ENCODE assay signal across 10 cellular contexts in genomic region chr7:20219062-20219445, GRCh38. TPM values are rescaled to one million over a fixed set of nuclear protein-coding genes. Genes with fewer than 3 reads are reported as not detected.
A peak's percentile ranks its signal among the peaks of the same experiment; 100 is the strongest.
DNase-seq lines count a peak whose midpoint lies in the region; ATAC-seq, FAIRE-seq and TF ChIP-seq lines count a peak whose summit lies in the region.
"Had no signal": no experiment of that assay in that cellular context is flagged by ENCODE, and none has a peak within 500 bp of the region (broad histone marks: within the 10 kb centered on the region; RNA-seq: fewer than 3 reads in every experiment).

No MANE protein-coding gene starts in this region.

- H3K36me3 Mint-ChIP-seq in H9 (ENCODE audit: insufficient read depth in 1 of 3, low read depth in 3 of 3), result no peaks in the 10 kb centered on the region; a peak in 1 of 7 replicates
- no peaks in the 10 kb centered on the region for H3K36me3 Mint-ChIP-seq in stimulated activated effector memory CD8-positive, alpha-beta T cell treated with anti-CD3 and anti-CD28 coated beads, Interleukin-12 subunit alpha, Interleukin-12 subunit beta, amount 100 ng/mL, for 72 hours

- H4K20me1 ChIP-seq in H9 (ENCODE audit: control insufficient read depth, insufficient read depth, insufficient read length) (no peaks in the 10 kb centered on the region), OCI-LY7 (ENCODE audit: insufficient read depth, low read length) (no peaks in the 10 kb centered on the region)

- H3T11ph ChIP-seq in H9 (ENCODE audit: low read length), result no peak overlapping the region

- H3K4me1 Mint-ChIP-seq in H9, result peaks cover 40 to 41% of the 10 kb centered on the region in 2 experiments
- peaks cover 15% of the 10 kb centered on the region for H3K4me1 Mint-ChIP-seq in stimulated activated effector memory CD8-positive, alpha-beta T cell treated with anti-CD3 and anti-CD28 coated beads, Interleukin-12 subunit alpha, Interleukin-12 subunit beta, amount 100 ng/mL, for 72 hours

- no peak overlapping the region for H3K23ac ChIP-seq in H9 (ENCODE audit: insufficient read length, low read depth, low read length)

- H3K79me1 ChIP-seq in H9 (ENCODE audit: insufficient read depth, low read depth, low read length, poor library complexity, severe bottlenecking), result no peaks in the 10 kb centered on the region

- H3K23me2 ChIP-seq in H9 (ENCODE audit: insufficient read length, low read depth, low read length, poor library complexity, severe bottlenecking), result no peaks in the 10 kb centered on the region

- H3K4me3 Mint-ChIP-seq in H9, result no peak overlapping the region
- H3K4me3 Mint-ChIP-seq in stimulated activated effector memory CD8-positive, alpha-beta T cell treated with anti-CD3 and anti-CD28 coated beads, Interleukin-12 subunit alpha, Interleukin-12 subunit beta, amount 100 ng/mL, for 72 hours, result no peak overlapping the region

- no peaks in the 10 kb centered on the region for H3K9me2 ChIP-seq in OCI-LY7 (ENCODE audit: insufficient read depth, low read length)

- no peaks in the 10 kb centered on the region for H3K9me3 ChIP-seq in H9 (ENCODE audit: control insufficient read depth, low read depth, low read length)
- no peaks in the 10 kb centered on the region for H3K9me3 ChIP-seq in OCI-LY7 (ENCODE audit: low read length)
- H3K9me3 ChIP-seq in kidney (ENCODE audit: control insufficient read depth in 1 of 2, low read length in 2 of 2), result no peaks in the 10 kb centered on the region
- H3K9me3 ChIP-seq: tibial artery had no signal

- H3K4ac ChIP-seq in H9 (ENCODE audit: low read depth, low read length), result no peak overlapping the region

- H2BK5ac ChIP-seq in H9 (ENCODE audit: insufficient read length, low read length), result no peak overlapping the region

- no TSS peak for BruUV-seq in OCI-LY7 (replicated peaks; lab: Mats Ljungman, UMichigan)

- no peaks in the 10 kb centered on the region for H3K79me2 ChIP-seq in H9 (ENCODE audit: insufficient read depth, low read length)
- H3K79me2 ChIP-seq in OCI-LY7 (ENCODE audit: insufficient read depth, low read depth, low read length), result peaks cover 18% of the 10 kb centered on the region; the same call in 1 of the 2 replicates

- H3K27ac ChIP-seq in H9 (ENCODE audit: insufficient read length, low read depth, low read length), result no peak overlapping the region
- peak overlapping the region; percentile 71 for H3K27ac ChIP-seq in OCI-LY7 (ENCODE audit: low read depth, low read length, poor library complexity, severe bottlenecking)
- peak overlapping the region; percentile 68 to 91 for H3K27ac ChIP-seq in kidney (ENCODE audit: low read depth in 2 of 2, low read length in 2 of 2)
- H3K27ac ChIP-seq: tibial artery had no signal

- no peak for TF ChIP-seq CTCF in H9 (conservative IDR thresholded peaks at IDR 0.05)
- no peak for TF ChIP-seq CTCF in OCI-LY7 (conservative IDR thresholded peaks at IDR 0.05; ENCODE audit: low read length)
- TF ChIP-seq CTCF in kidney (IDR thresholded peaks at IDR 0.05; ENCODE audit: borderline replicate concordance, extremely low read depth, insufficient read depth), result no peak

- no peak overlapping the region for H4K5ac ChIP-seq in H9 (ENCODE audit: insufficient read length, low read depth, low read length)

- no peaks in the 10 kb centered on the region for H3K27me3 Mint-ChIP-seq in H9 (ENCODE audit: low read depth)

- H3K36me3 ChIP-seq in OCI-LY7 (ENCODE audit: insufficient read depth, low read length), result no peaks in the 10 kb centered on the region
- no peaks in the 10 kb centered on the region for H3K36me3 ChIP-seq in kidney (ENCODE audit: control insufficient read depth in 1 of 2, insufficient read depth in 2 of 2, low read length in 2 of 2)
- H3K36me3 ChIP-seq: tibial artery had no signal

- intact Hi-C loops in OCI-LY7 (cut with micrococcal nuclease; ENCODE audit: unreplicated experiment), result loop anchor here (10.0 kb wide), 1 partner anchor 1726 kb away; the partner anchor contains the start of gene CDCA7L
- intact Hi-C loops in kidney (cut with DNase I), result no loop called here

- H3K9ac ChIP-seq in H9 (ENCODE audit: extremely low read depth, insufficient read length, low read length) (no peak overlapping the region), kidney (ENCODE audit: low read length in 2 of 2) (peak overlapping the region in 1 of 2 donors; percentile 63)

- H2AFZ ChIP-seq in H9 (ENCODE audit: low read length) (no peak overlapping the region), OCI-LY7 (ENCODE audit: low read length) (peak overlapping the region; percentile 86; the same call in 1 of the 2 replicates)

- peak overlapping the region; percentile 22 for H3K4me3 ChIP-seq in OCI-LY7 (ENCODE audit: low read depth, low read length, poor library complexity, severe bottlenecking)
- peak overlapping the region in 1 of 2 donors; percentile 64 for H3K4me3 ChIP-seq in kidney (ENCODE audit: low read length in 2 of 2)
- H3K4me3 ChIP-seq: tibial artery had no signal

- H2BK120ac ChIP-seq in H9 (ENCODE audit: low read depth, low read length, poor library complexity, severe bottlenecking), result no peak overlapping the region

- no peak for FAIRE-seq in kidney (lab: Jason Lieb, UNC)

- H3K4me1 ChIP-seq in H9 (ENCODE audit: insufficient read depth, low read length), result peaks cover 9% of the 10 kb centered on the region; the same call in 1 of the 2 replicates
- peaks cover 41% of the 10 kb centered on the region for H3K4me1 ChIP-seq in OCI-LY7 (ENCODE audit: insufficient read depth, low read length, poor library complexity, severe bottlenecking)
- H3K4me1 ChIP-seq in kidney (ENCODE audit: control insufficient read depth in 1 of 2, insufficient read depth in 1 of 2, low read depth in 1 of 2, low read length in 2 of 2), result peaks cover 2 to 29% of the 10 kb centered on the region in 2 donors
- H3K4me1 ChIP-seq: tibial artery had no signal

- H3K4me2 ChIP-seq in H9 (ENCODE audit: insufficient read depth, insufficient read length, low read length) (no peak overlapping the region), OCI-LY7 (ENCODE audit: low read length) (peak overlapping the region; percentile 80)

- H2AK5ac ChIP-seq in H9 (ENCODE audit: insufficient read length, low read length), result peak overlapping the region; percentile 26

- H4K8ac ChIP-seq in H9 (replicated peaks; ENCODE audit: insufficient read length, low read depth, low read length), result no peak overlapping the region

- no peak overlapping the region for H2BK12ac ChIP-seq in H9 (ENCODE audit: insufficient read length, low read depth, low read length)

- ATAC-seq in stimulated activated effector memory CD8-positive, alpha-beta T cell treated with anti-CD3 and anti-CD28 coated beads, Interleukin-12 subunit alpha, Interleukin-12 subunit beta, amount 100 ng/mL, for 72 hours, result no peak
- ATAC-seq in HG02884 (IDR thresholded peaks at IDR 0.05; ENCODE audit: unreplicated experiment), result no peak

- CTCF ChIA-PET in OCI-LY7 (lab: Charles Lee; ENCODE audit: unreplicated experiment), result interaction anchor here (0.5 to 1.6 kb wide), 3 partner anchors 17 to 348 kb away, joined by 3 to 5 read pairs (median 4); no protein-coding TSS in a partner anchor

- POLR2A ChIA-PET in OCI-LY7 (lab: Charles Lee), result interaction anchor here (0.6 to 4.1 kb wide), 14 partner anchors 12 to 1639 kb away, joined by 3 to 25 read pairs (median 6); no protein-coding TSS in a partner anchor

- H3K9me3 Mint-ChIP-seq in H9, result no peaks in the 10 kb centered on the region
- peaks cover 8% of the 10 kb centered on the region for H3K9me3 Mint-ChIP-seq in stimulated activated effector memory CD8-positive, alpha-beta T cell treated with anti-CD3 and anti-CD28 coated beads, Interleukin-12 subunit alpha, Interleukin-12 subunit beta, amount 100 ng/mL, for 72 hours

- no peak overlapping the region for H3K56ac ChIP-seq in H9 (ENCODE audit: insufficient read length, low read depth, low read length)

- no peak overlapping the region for H3K18ac ChIP-seq in H9 (ENCODE audit: insufficient read length, low read depth, low read length)

- DNase-seq in H9 (no peak), OCI-LY7 (ENCODE audit: low spot score) (no peak), kidney (no peak), NCI-H82 (lab: John Stamatoyannopoulos, UW) (no peak)
- DNase-seq in stimulated activated effector memory CD8-positive, alpha-beta T cell treated with anti-CD3 and anti-CD28 coated beads, Interleukin-12 subunit alpha, Interleukin-12 subunit beta, amount 100 ng/mL, for 72 hours (ENCODE audit: low spot score in 2 of 2), result no peak
- DNase-seq in stimulated activated CD4-positive, alpha-beta T cell treated with anti-CD3 and anti-CD28 coated beads, Interleukin-1b, Interleukin-23, amount 100 ng/mL, for 48 hours, result no peak
- DNase-seq: NCI-H1694, T-helper 9 cell, tibial artery had no signal

- no peak overlapping the region for H2BK15ac ChIP-seq in H9 (ENCODE audit: low read depth, low read length)

- no peak overlapping the region for H4K91ac ChIP-seq in H9 (ENCODE audit: insufficient read length, low read depth, low read length)

- H3K27ac Mint-ChIP-seq in H9, result no peak overlapping the region; a peak in 1 of 7 replicates
- H3K27ac Mint-ChIP-seq in stimulated activated effector memory CD8-positive, alpha-beta T cell treated with anti-CD3 and anti-CD28 coated beads, Interleukin-12 subunit alpha, Interleukin-12 subunit beta, amount 100 ng/mL, for 72 hours, result peak overlapping the region; percentile 75

- no CpG with 5 or more reads among the region's 3 CpGs for WGBS in H9 (ENCODE audit: extremely low coverage, insufficient read length, low lambda C conversion rate)

- no peaks in the 10 kb centered on the region for H3K27me3 ChIP-seq in H9 (ENCODE audit: insufficient read depth, low read length)
- H3K27me3 ChIP-seq: tibial artery had no signal

- H3K14ac ChIP-seq in H9 (ENCODE audit: insufficient read depth, low read length), result no peak overlapping the region

- H2BK20ac ChIP-seq in H9 (ENCODE audit: low read depth, low read length, poor library complexity, severe bottlenecking), result no peak overlapping the region

RNA-seq across cellular contexts. Expression of gene MACC1, which starts 1.9 kb away (rescaled TPM):
- total RNA-seq in H9 (2021) (9.8 and 11.0 TPM in 2 replicates), OCI-LY7 (2022) (9.1 and 11.1 TPM in 2 replicates), kidney (72.6 TPM)
- total RNA-seq in OCI-LY7 (2014; rRNA removed; shearing (Covaris generic)), result 5.0 and 6.5 TPM in 2 replicates
- 3.7 TPM for polyA plus RNA-seq in kidney (ENCODE audit: insufficient read depth, low read depth, low replicate concordance)
